In genomic region chr11:66934971-66935779, GRCh38 we compare ENCODE assay signal across 1 cellular context.
A peak's percentile ranks its signal among the peaks of the same experiment; 100 is the strongest.
TF ChIP-seq lines count a peak whose summit lies in the region.

No MANE protein-coding gene starts in this region.

TF ChIP-seq in K562, 482 proteins besides CTCF, POLR2A, EP300 and RAD21 (continued from another document and continues in another):
- TF ChIP-seq STAT5A (IDR thresholded peaks at IDR 0.05; ENCODE audit: borderline replicate concordance, low read length) (peak; percentile 64), ARID3A (IDR thresholded peaks at IDR 0.05; ENCODE audit: borderline replicate concordance, low read depth, low read length) (no peak), C11orf30 (IDR thresholded peaks at IDR 0.05; ENCODE audit: low read depth) (peak; percentile 29; the same call in 1 of the 2 replicates), TEAD4 (IDR thresholded peaks at IDR 0.05; ENCODE audit: low read length) (peak; percentile 70), TEAD4 (CRISPR knock-in tag; IDR thresholded peaks at IDR 0.05; ENCODE audit: borderline replicate concordance) (no peak), HNRNPK (IDR thresholded peaks at IDR 0.05; ENCODE audit: low read depth, low read length, poor library complexity, severe bottlenecking) (no peak), HDAC1 (IDR thresholded peaks at IDR 0.05) (peak in 1 of 2 experiments; percentile 52; a peak in 2 of 4 replicates), TBP (optimal IDR thresholded peaks at IDR 0.05; ENCODE audit: low read depth, low read length) (peak; percentile 59), CEBPB (tag; IDR thresholded peaks at IDR 0.05) (peak; percentile 99), CTBP1 (IDR thresholded peaks at IDR 0.05; ENCODE audit: borderline replicate concordance) (peak; percentile 49; the same call in 1 of the 2 replicates), POLR2B (IDR thresholded peaks at IDR 0.05; ENCODE audit: low read depth, partially characterized antibody) (no peak), SRSF9 (IDR thresholded peaks at IDR 0.05; ENCODE audit: borderline replicate concordance, low read depth, low read length) (no peak), NELFE (IDR thresholded peaks at IDR 0.05; ENCODE audit: insufficient read depth, insufficient read length) (no peak), ZNF316 (IDR thresholded peaks at IDR 0.05) (peak; percentile 59), SMARCE1 (IDR thresholded peaks at IDR 0.05) (peak; percentile 40; the same call in 1 of the 2 replicates), ARID1B (IDR thresholded peaks at IDR 0.05) (peak; percentile 88), EHMT2 (IDR thresholded peaks at IDR 0.05) (peak; percentile 90), NFRKB (IDR thresholded peaks at IDR 0.05; ENCODE audit: low read depth) (peak; percentile 78), KDM5B (IDR thresholded peaks at IDR 0.05; ENCODE audit: insufficient replicate concordance, low read depth, low read length) (peak; percentile 31), ZNF146 (CRISPR knock-in tag; IDR thresholded peaks at IDR 0.05; ENCODE audit: unreplicated experiment) (no peak), MTA3 (IDR thresholded peaks at IDR 0.05; ENCODE audit: borderline replicate concordance) (0 out of 2 replicates have a peak, but pooled peaks have one; percentile 30), LEF1 (IDR thresholded peaks at IDR 0.05) (peak; percentile 57; the same call in 1 of the 2 replicates), HMBOX1 (IDR thresholded peaks at IDR 0.05) (peak; percentile 97), FIP1L1 (IDR thresholded peaks at IDR 0.05; ENCODE audit: low read depth, low read length, poor library complexity, severe bottlenecking) (no peak), ZNF282 (CRISPR knock-in tag; IDR thresholded peaks at IDR 0.05) (no peak), PKNOX1 (IDR thresholded peaks at IDR 0.05) (peak; percentile 81), SOX6 (IDR thresholded peaks at IDR 0.05) (peak; percentile 65; the same call in 1 of the 2 replicates), YY1 (IDR thresholded peaks at IDR 0.05; ENCODE audit: borderline replicate concordance in 1 of 3, control insufficient read depth in 1 of 3, extremely low read depth in 1 of 3, insufficient read depth in 3 of 3, insufficient read length in 1 of 3, insufficient replicate concordance in 2 of 3, low read depth in 1 of 3, low read length in 2 of 3) (peak in 1 of 3 experiments; percentile 69), DEAF1 (CRISPR knock-in tag; IDR thresholded peaks at IDR 0.05) (no peak), TFAP4 (CRISPR knock-in tag; IDR thresholded peaks at IDR 0.05; ENCODE audit: borderline replicate concordance) (no peak), THAP7 (CRISPR knock-in tag; IDR thresholded peaks at IDR 0.05) (no peak), TBL1XR1 (IDR thresholded peaks at IDR 0.05; ENCODE audit: low read length in 2 of 2) (peak in 1 of 2 experiments; percentile 53; a peak in 1 of 4 replicates), SP1 (CRISPR knock-in tag; IDR thresholded peaks at IDR 0.05) (peak; percentile 59), ZNF263 (CRISPR knock-in tag; IDR thresholded peaks at IDR 0.05; ENCODE audit: borderline replicate concordance) (no peak), MXI1 (IDR thresholded peaks at IDR 0.05; ENCODE audit: low read depth, low read length) (0 out of 2 replicates have a peak, but pooled peaks have one; percentile 28), MEIS2 (IDR thresholded peaks at IDR 0.05; ENCODE audit: partially characterized antibody) (peak; percentile 97), DPF2 (IDR thresholded peaks at IDR 0.05) (peak; percentile 83), ATF3 (IDR thresholded peaks at IDR 0.05) (peak; percentile 72), ATF3 (CRISPR knock-in tag; conservative IDR thresholded peaks at IDR 0.05) (no peak), ZNF592 (IDR thresholded peaks at IDR 0.05) (peak; percentile 60)
- TF ChIP-seq, protein P1, sequence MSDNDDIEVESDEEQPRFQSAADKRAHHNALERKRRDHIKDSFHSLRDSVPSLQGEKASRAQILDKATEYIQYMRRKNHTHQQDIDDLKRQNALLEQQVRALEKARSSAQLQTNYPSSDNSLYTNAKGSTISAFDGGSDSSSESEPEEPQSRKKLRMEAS (CRISPR knock-in tag; IDR thresholded peaks at IDR 0.05): peak; percentile 53
- TF ChIP-seq, protein P2, sequence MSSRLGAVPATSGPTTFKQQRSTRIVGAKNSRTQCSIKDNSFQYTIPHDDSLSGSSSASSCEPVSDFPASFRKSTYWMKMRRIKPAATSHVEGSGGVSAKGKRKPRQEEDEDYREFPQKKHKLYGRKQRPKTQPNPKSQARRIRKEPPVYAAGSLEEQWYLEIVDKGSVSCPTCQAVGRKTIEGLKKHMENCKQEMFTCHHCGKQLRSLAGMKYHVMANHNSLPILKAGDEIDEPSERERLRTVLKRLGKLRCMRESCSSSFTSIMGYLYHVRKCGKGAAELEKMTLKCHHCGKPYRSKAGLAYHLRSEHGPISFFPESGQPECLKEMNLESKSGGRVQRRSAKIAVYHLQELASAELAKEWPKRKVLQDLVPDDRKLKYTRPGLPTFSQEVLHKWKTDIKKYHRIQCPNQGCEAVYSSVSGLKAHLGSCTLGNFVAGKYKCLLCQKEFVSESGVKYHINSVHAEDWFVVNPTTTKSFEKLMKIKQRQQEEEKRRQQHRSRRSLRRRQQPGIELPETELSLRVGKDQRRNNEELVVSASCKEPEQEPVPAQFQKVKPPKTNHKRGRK (tag; IDR thresholded peaks at IDR 0.05): no peak
- TF ChIP-seq, protein P3, sequence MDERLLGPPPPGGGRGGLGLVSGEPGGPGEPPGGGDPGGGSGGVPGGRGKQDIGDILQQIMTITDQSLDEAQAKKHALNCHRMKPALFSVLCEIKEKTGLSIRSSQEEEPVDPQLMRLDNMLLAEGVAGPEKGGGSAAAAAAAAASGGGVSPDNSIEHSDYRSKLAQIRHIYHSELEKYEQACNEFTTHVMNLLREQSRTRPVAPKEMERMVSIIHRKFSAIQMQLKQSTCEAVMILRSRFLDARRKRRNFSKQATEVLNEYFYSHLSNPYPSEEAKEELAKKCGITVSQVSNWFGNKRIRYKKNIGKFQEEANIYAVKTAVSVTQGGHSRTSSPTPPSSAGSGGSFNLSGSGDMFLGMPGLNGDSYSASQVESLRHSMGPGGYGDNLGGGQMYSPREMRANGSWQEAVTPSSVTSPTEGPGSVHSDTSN (CRISPR knock-in tag; IDR thresholded peaks at IDR 0.05; ENCODE audit: low read depth): no peak
- TF ChIP-seq, protein P3 (tag; conservative IDR thresholded peaks at IDR 0.05; ENCODE audit: low read depth): peak; percentile 80
- TF ChIP-seq, protein P4, sequence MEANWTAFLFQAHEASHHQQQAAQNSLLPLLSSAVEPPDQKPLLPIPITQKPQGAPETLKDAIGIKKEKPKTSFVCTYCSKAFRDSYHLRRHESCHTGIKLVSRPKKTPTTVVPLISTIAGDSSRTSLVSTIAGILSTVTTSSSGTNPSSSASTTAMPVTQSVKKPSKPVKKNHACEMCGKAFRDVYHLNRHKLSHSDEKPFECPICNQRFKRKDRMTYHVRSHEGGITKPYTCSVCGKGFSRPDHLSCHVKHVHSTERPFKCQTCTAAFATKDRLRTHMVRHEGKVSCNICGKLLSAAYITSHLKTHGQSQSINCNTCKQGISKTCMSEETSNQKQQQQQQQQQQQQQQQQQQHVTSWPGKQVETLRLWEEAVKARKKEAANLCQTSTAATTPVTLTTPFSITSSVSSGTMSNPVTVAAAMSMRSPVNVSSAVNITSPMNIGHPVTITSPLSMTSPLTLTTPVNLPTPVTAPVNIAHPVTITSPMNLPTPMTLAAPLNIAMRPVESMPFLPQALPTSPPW (CRISPR knock-in tag; IDR thresholded peaks at IDR 0.05): 0 out of 2 replicates have a peak, but pooled peaks have one; percentile 1
